8 cellular contexts compared by ENCODE assay signal in genomic region chr12:56104815-56105476, GRCh38. TPM values are rescaled to one million over a fixed set of nuclear protein-coding genes. Genes with fewer than 3 reads are reported as not detected.
DNase-seq lines count a peak whose midpoint lies in the region; ATAC-seq and TF ChIP-seq lines count a peak whose summit lies in the region.

No MANE protein-coding gene starts in this region.

- no peak for TF ChIP-seq POLR2A in esophagus squamous epithelium (IDR thresholded peaks at IDR 0.05)

- H3K27me3 ChIP-seq in esophagus squamous epithelium, result no peaks in the 10 kb centered on the region
- no peaks in the 10 kb centered on the region for H3K27me3 ChIP-seq in neuron (ENCODE audit: insufficient read depth, low read length)

- peaks cover 10 to 61% (median 25%) of the 10 kb centered on the region in 3 donors for H3K4me1 ChIP-seq in esophagus squamous epithelium
- peaks cover 23% of the 10 kb centered on the region for H3K4me1 ChIP-seq in neuron (ENCODE audit: insufficient read depth, low read length)

- intact Hi-C loops in esophagus squamous epithelium (cut with DNase I), result loop anchor here (10.0 kb wide), 1 partner anchor 60 kb away; the partner anchor contains the start of gene RPS26

- peak overlapping the region; percentile 92 for H3K27ac ChIP-seq in 22Rv1
- peak overlapping the region; percentile 90 to 95 (median 94) for H3K27ac ChIP-seq in esophagus squamous epithelium

- 0 to 2% methylated on average over 36 to 39 of the region's 39 CpGs for WGBS in esophagus squamous epithelium, 2 donors

- DNase-seq in activated CD4-positive, alpha-beta T cell treated with anti-CD3 and anti-CD28 coated beads, Interleukin-2, amount 50 U/mL, for 48 hours, result peak; percentile 32 to 43
- no peak for DNase-seq in esophagus squamous epithelium (lab: John Stamatoyannopoulos, UW)
- no peak for DNase-seq in putamen (ENCODE audit: low spot score)

- peak; percentile 21 for ATAC-seq in GM18909 (IDR thresholded peaks at IDR 0.05; ENCODE audit: poor library complexity, unreplicated experiment)
- ATAC-seq in HG03457 (IDR thresholded peaks at IDR 0.05; ENCODE audit: unreplicated experiment), result peak; percentile 19
- ATAC-seq in GM18519 (IDR thresholded peaks at IDR 0.05; ENCODE audit: low FRiP score, unreplicated experiment), result no peak

- H3K9me3 ChIP-seq in esophagus squamous epithelium, result no peaks in the 10 kb centered on the region
- H3K9me3 ChIP-seq in neuron (ENCODE audit: low read length), result no peaks in the 10 kb centered on the region

- peak overlapping the region; percentile 85 to 97 (median 89) for H3K4me3 ChIP-seq in esophagus squamous epithelium
- H3K4me3 ChIP-seq in neuron (ENCODE audit: low read length), result peak overlapping the region; percentile 66

- H3K36me3 ChIP-seq in esophagus squamous epithelium, result peaks cover 10 to 66% (median 27%) of the 10 kb centered on the region in 3 donors
- H3K36me3 ChIP-seq in neuron (ENCODE audit: insufficient read depth, low read length), result peaks cover 37% of the 10 kb centered on the region

- peak overlapping the region; percentile 50 for H2AFZ ChIP-seq in neuron (ENCODE audit: low read depth, low read length)

- TF ChIP-seq CTCF in 22Rv1 (IDR thresholded peaks at IDR 0.05), result peak; percentile 25; the same call in 1 of the 2 replicates
- no peak for TF ChIP-seq CTCF in esophagus squamous epithelium (IDR thresholded peaks at IDR 0.05)

RNA-seq across cellular contexts. Expression of gene PA2G4, which starts 0.6 kb away (rescaled TPM):
- total RNA-seq in esophagus squamous epithelium, result 100 to 1,000 TPM in 3 of 4 donors, 10 to 100 TPM in 1; 89.3 to 206 (median 176) TPM

RNA-seq across cellular contexts. Expression of gene RPL41, which starts 11.5 kb away (rescaled TPM):
- total RNA-seq in esophagus squamous epithelium, result 1,000 to 10,000 TPM in 3 of 4 donors, 100 to 1,000 TPM in 1; 966 to 4,641 (median 3,066) TPM

RNA-seq across cellular contexts. Expression of gene ZC3H10, which starts 13.1 kb away (rescaled TPM):
- 1 to 10 TPM; 1.5 to 3.8 (median 2.3) TPM for total RNA-seq in esophagus squamous epithelium

RNA-seq across cellular contexts. Expression of gene ESYT1, which starts 23.1 kb away (rescaled TPM):
- total RNA-seq in esophagus squamous epithelium, result 10 to 100 TPM; 42.6 to 70.8 (median 62.5) TPM

RNA-seq across cellular contexts. Expression of gene ERBB3, which starts 25.0 kb away (rescaled TPM):
- total RNA-seq in esophagus squamous epithelium, result 100 to 1,000 TPM in 1 of 4 donors, 10 to 100 TPM in 3; 36.0 to 125 (median 82.8) TPM

Comparison
In these comparisons a context has a peak if more than half of its experiments do, and no peak if none do; other contexts are left out.
1. DNase-seq: peak in activated CD4-positive, alpha-beta T cell treated with anti-CD3 and anti-CD28 coated beads, Interleukin-2, amount 50 U/mL, for 48 hours (2 of 2); none in esophagus squamous epithelium (single experiment) and putamen (single experiment).